8 cellular contexts compared by ENCODE assay signal in the genomic region with DNA sequence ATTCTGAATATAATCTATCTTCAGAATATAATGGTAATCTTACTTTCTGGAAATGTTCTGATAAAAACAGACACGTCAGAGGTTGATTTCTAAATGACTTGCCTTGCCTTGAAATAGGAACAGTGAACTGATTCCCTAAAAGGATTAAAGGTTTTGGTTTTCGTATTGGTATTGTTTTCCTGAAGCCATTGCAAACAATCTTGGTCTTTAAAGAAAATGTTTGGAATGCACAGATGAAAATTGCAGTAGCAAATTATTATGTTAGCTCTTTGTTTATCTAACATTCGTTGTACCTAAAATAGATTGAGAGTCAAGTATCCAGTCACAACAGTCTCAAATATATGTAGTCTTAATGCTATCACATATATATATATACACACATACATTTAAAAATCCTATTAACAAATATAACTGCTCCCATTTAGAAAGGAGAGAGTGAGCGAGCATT. TPM values are rescaled to one million over a fixed set of nuclear protein-coding genes. Genes with fewer than 3 reads are reported as not detected.
DNase-seq lines count a peak whose midpoint lies in the region; ATAC-seq lines count a peak whose summit lies in the region.

No MANE protein-coding gene starts in this region.

- peaks cover 18% of the 10 kb centered on the region for H3K27me3 ChIP-seq in iPS-18a (ENCODE audit: control insufficient read depth, insufficient read depth, low read length)

- H3K4me3 Mint-ChIP-seq in activated naive CD8-positive, alpha-beta T cell: peak overlapping the region; percentile 95
- peak overlapping the region; percentile 82 to 83 for H3K4me3 Mint-ChIP-seq in stimulated activated naive CD8-positive, alpha-beta T cell treated with anti-CD3 and anti-CD28 coated beads, Interleukin-15, amount 100 ng/mL, for 72 hours

- H3K27me3 Mint-ChIP-seq in activated naive CD8-positive, alpha-beta T cell: no peaks in the 10 kb centered on the region
- H3K27me3 Mint-ChIP-seq in stimulated activated naive CD8-positive, alpha-beta T cell treated with anti-CD3 and anti-CD28 coated beads, Interleukin-15, amount 100 ng/mL, for 72 hours: no peaks in the 10 kb centered on the region

- H3K9me3 Mint-ChIP-seq in activated naive CD8-positive, alpha-beta T cell (ENCODE audit: low read depth): no peaks in the 10 kb centered on the region
- no peaks in the 10 kb centered on the region for H3K9me3 Mint-ChIP-seq in stimulated activated naive CD8-positive, alpha-beta T cell treated with anti-CD3 and anti-CD28 coated beads, Interleukin-15, amount 100 ng/mL, for 72 hours

- intact Hi-C loops in sciatic nerve (cut with DNase I): no loop called here

- DNase-seq in NCI-H526 treated with DMSO at 0.1 percent for 48 hours (lab: John Stamatoyannopoulos, UW) (peak; percentile 41), NCI-H526 (lab: John Stamatoyannopoulos, UW) (no peak), sciatic nerve (ENCODE audit: low spot score) (no peak)
- DNase-seq in stimulated activated naive CD8-positive, alpha-beta T cell treated with anti-CD3 and anti-CD28 coated beads, Interleukin-15, amount 100 ng/mL, for 72 hours: no peak
- no peak for DNase-seq in stimulated activated naive CD4-positive, alpha-beta T cell (lab: John Stamatoyannopoulos, UW)
- DNase-seq in activated CD8-positive, alpha-beta memory T cell treated with anti-CD3 and anti-CD28 coated beads, Interleukin-2, amount 50 U/mL, for 48 hours: no peak

- ATAC-seq in stimulated activated naive CD8-positive, alpha-beta T cell treated with anti-CD3 and anti-CD28 coated beads, Interleukin-15, amount 100 ng/mL, for 72 hours: no peak
- no peak for ATAC-seq in sciatic nerve

- H3K36me3 ChIP-seq in iPS-18a (ENCODE audit: control insufficient read depth, low read depth, low read length): no peaks in the 10 kb centered on the region

- H3K36me3 Mint-ChIP-seq in activated naive CD8-positive, alpha-beta T cell: no peaks in the 10 kb centered on the region

- H3K4me1 Mint-ChIP-seq in activated naive CD8-positive, alpha-beta T cell (ENCODE audit: low read depth): peaks cover 74% of the 10 kb centered on the region
- H3K4me1 Mint-ChIP-seq in stimulated activated naive CD8-positive, alpha-beta T cell treated with anti-CD3 and anti-CD28 coated beads, Interleukin-15, amount 100 ng/mL, for 72 hours: peaks cover 52% of the 10 kb centered on the region

- H3K4me3 ChIP-seq in iPS-18a (ENCODE audit: low read length): peak overlapping the region; percentile 84

- peak overlapping the region; percentile 90 for H3K27ac Mint-ChIP-seq in activated naive CD8-positive, alpha-beta T cell
- H3K27ac Mint-ChIP-seq in stimulated activated naive CD8-positive, alpha-beta T cell treated with anti-CD3 and anti-CD28 coated beads, Interleukin-15, amount 100 ng/mL, for 72 hours: peak overlapping the region; percentile 83 to 87

- H3K4me1 ChIP-seq in iPS-18a (ENCODE audit: control insufficient read depth, low read depth, low read length): peaks cover 44% of the 10 kb centered on the region

- no peaks in the 10 kb centered on the region for H3K9me3 ChIP-seq in iPS-18a (ENCODE audit: control insufficient read depth, low read depth, low read length)

- H3K27ac ChIP-seq in iPS-18a (ENCODE audit: low read length): no peak overlapping the region

- peak overlapping the region; percentile 14 for H3K9ac ChIP-seq in iPS-18a (ENCODE audit: low read length)

RNA-seq across cellular contexts. Expression of gene ITM2B, which starts 1.7 kb away (rescaled TPM):
- 704 TPM for total RNA-seq in sciatic nerve
